23 cellular contexts compared by ENCODE assay signal in genomic region chr1:207366022-207366421, GRCh38. TPM values are rescaled to one million over a fixed set of nuclear protein-coding genes. Genes with fewer than 3 reads are reported as not detected.
DNase-seq lines count a peak whose midpoint lies in the region; ATAC-seq and TF ChIP-seq lines count a peak whose summit lies in the region.
"Had no signal": no experiment of that assay in that cellular context is flagged by ENCODE, and none has a peak within 500 bp of the region (broad histone marks: within the 10 kb centered on the region; RNA-seq: fewer than 3 reads in every experiment).

No MANE protein-coding gene starts in this region.

- POLR2A ChIA-PET in A673 (lab: Charles Lee; ENCODE audit: low non-redundant PET): no interaction called here

- no peaks in the 10 kb centered on the region for H3K36me3 ChIP-seq in GM23248 (ENCODE audit: low read depth)
- H3K36me3 ChIP-seq in psoas muscle (ENCODE audit: insufficient read depth in 1 of 2, low read depth in 1 of 2): peaks cover 6 to 41% of the 10 kb centered on the region in 2 donors
- peaks cover 13% of the 10 kb centered on the region for H3K36me3 ChIP-seq in effector memory CD4-positive, alpha-beta T cell (ENCODE audit: control insufficient read depth, insufficient read depth, low read length)
- no peaks in the 10 kb centered on the region for H3K36me3 ChIP-seq in A673 (ENCODE audit: insufficient read depth, low read length, poor library complexity, severe bottlenecking)
- H3K36me3 ChIP-seq: SJSA1 had no signal

- H3K4me3 ChIP-seq in GM23248 (no peak overlapping the region), epithelial cell of esophagus (ENCODE audit: low read length) (no peak overlapping the region), psoas muscle (no peak overlapping the region), A673 (ENCODE audit: low read depth, low read length, poor library complexity, severe bottlenecking) (no peak overlapping the region)
- H3K4me3 ChIP-seq in effector memory CD4-positive, alpha-beta T cell (ENCODE audit: insufficient read depth, low read depth, low read length, poor library complexity, severe bottlenecking): no peak overlapping the region
- H3K4me3 ChIP-seq: GM12878, SJSA1 had no signal

- DNase-seq in GM23248 (peak; percentile 48), NCI-H526 treated with DMSO at 0.1 percent for 48 hours (lab: John Stamatoyannopoulos, UW) (peak; percentile 47), epithelial cell of esophagus (ENCODE audit: low read depth) (peak; percentile 54), iris pigment epithelial cell (ENCODE audit: low read depth) (peak; percentile 69), psoas muscle (no peak), A673 (ENCODE audit: low spot score) (no peak)
- DNase-seq in effector memory CD4-positive, alpha-beta T cell: no peak
- DNase-seq: ACHN, DMS79, H9, MV-4-11, NCI-H1105 treated with DMSO at 0.1 percent for 48 hours, NCI-H2029 treated with DMSO at 0.1 percent for 48 hours, NCI-H345, NCI-H524, OCI-M1 had no signal

- H3K4me1 ChIP-seq in GM23248 (ENCODE audit: insufficient read depth) (0 out of 2 replicates have a peak, but pooled peaks cover 7% of the 10 kb centered on the region), psoas muscle (peaks cover 11% of the 10 kb centered on the region), A673 (ENCODE audit: insufficient read depth, low read length, poor library complexity, severe bottlenecking) (no peaks in the 10 kb centered on the region)
- H3K4me1 ChIP-seq in effector memory CD4-positive, alpha-beta T cell (ENCODE audit: control insufficient read depth, insufficient read depth, low read length, poor library complexity, severe bottlenecking): no peaks in the 10 kb centered on the region

- no peaks in the 10 kb centered on the region for H3K9me2 ChIP-seq in GM23248 (ENCODE audit: insufficient read depth)

- in situ Hi-C loops in GM23248 (cut with MboI): no loop called here

- H3K27ac ChIP-seq in GM23248 (no peak overlapping the region), psoas muscle (no peak overlapping the region), A673 (ENCODE audit: low read depth, low read length, poor library complexity, severe bottlenecking) (no peak overlapping the region)
- no peak overlapping the region for H3K27ac ChIP-seq in effector memory CD4-positive, alpha-beta T cell (ENCODE audit: insufficient read depth, low read length, poor library complexity, severe bottlenecking)
- H3K27ac ChIP-seq: HL-60, KMS-11, SJSA1 had no signal

- no peak overlapping the region for H3K9ac ChIP-seq in GM23248
- H3K9ac ChIP-seq: KMS-11 had no signal

- H3F3A ChIP-seq in GM23248 (ENCODE audit: insufficient read depth): no peaks in the 10 kb centered on the region

- TF ChIP-seq CTCF in epithelial cell of esophagus (IDR thresholded peaks at IDR 0.05; ENCODE audit: insufficient read depth, low read depth, low read length, missing control alignments): no peak
- TF ChIP-seq CTCF in psoas muscle (IDR thresholded peaks at IDR 0.05): no peak
- TF ChIP-seq CTCF in A673 (conservative IDR thresholded peaks at IDR 0.05; ENCODE audit: low read depth, low read length): no peak

- no peak for ATAC-seq in psoas muscle
- ATAC-seq in GM21360 (IDR thresholded peaks at IDR 0.05; ENCODE audit: unreplicated experiment): no peak
- ATAC-seq: GM12878, HepG2, Right ventricle myocardium inferior had no signal

- H3K27me3 ChIP-seq in GM23248 (replicated peaks; ENCODE audit: insufficient read depth) (no peaks in the 10 kb centered on the region), psoas muscle (ENCODE audit: insufficient read depth in 3 of 3, low read length in 2 of 3) (no peaks in the 10 kb centered on the region), A673 (replicated peaks; ENCODE audit: insufficient read depth, low read depth, low read length, poor library complexity) (peaks cover 3% of the 10 kb centered on the region)
- H3K27me3 ChIP-seq in effector memory CD4-positive, alpha-beta T cell (replicated peaks; ENCODE audit: control insufficient read depth, insufficient read depth, low read length, poor library complexity, severe bottlenecking): no peaks in the 10 kb centered on the region
- H3K27me3 ChIP-seq: SJSA1 had no signal

- no peaks in the 10 kb centered on the region for H4K20me1 ChIP-seq in GM23248 (ENCODE audit: insufficient read depth)

- no peaks in the 10 kb centered on the region for H3K79me2 ChIP-seq in GM23248 (ENCODE audit: insufficient read depth)

- no peaks in the 10 kb centered on the region for H3K9me3 ChIP-seq in GM23248 (ENCODE audit: low read depth)
- H3K9me3 ChIP-seq in psoas muscle: no peaks in the 10 kb centered on the region
- H3K9me3 ChIP-seq in effector memory CD4-positive, alpha-beta T cell (ENCODE audit: control insufficient read depth, low read length): no peaks in the 10 kb centered on the region
- no peaks in the 10 kb centered on the region for H3K9me3 ChIP-seq in A673 (ENCODE audit: low read depth, low read length, poor library complexity, severe bottlenecking)
- H3K9me3 ChIP-seq: SJSA1 had no signal

- BruUV-seq in A673 (replicated peaks; lab: Mats Ljungman, UMichigan): no TSS peak

- H3K4me2 ChIP-seq in GM23248 (ENCODE audit: unreplicated experiment): no peak overlapping the region
- H3K4me2 ChIP-seq: KMS-11 had no signal

- 75 to 95% methylated on average over 2 of the region's 2 CpGs for WGBS in GM23248 (ENCODE audit: low coverage in 1 of 2, low lambda C conversion rate in 2 of 2, missing lambda C conversion rate in 2 of 2), 2 experiments
- 87 to 89% (median 89%) methylated on average over 2 of the region's 2 CpGs for whole genome bisulfite sequencing in psoas muscle, 3 donors

- intact Hi-C loops in psoas muscle (cut with DNase I) (no loop called here), A673 (cut with micrococcal nuclease; ENCODE audit: unreplicated experiment) (no loop called here)

- CTCF ChIA-PET in A673 (lab: Charles Lee): no interaction called here

- no peak overlapping the region for H2AFZ ChIP-seq in GM23248

RNA-seq across cellular contexts. Expression of gene CD55, which starts 44.5 kb away (rescaled TPM):
- total RNA-seq in GM23248 (2014; rRNA removed; shearing (Covaris generic)): 39.2 and 54.7 TPM in 2 replicates
- 52.8 and 54.8 TPM in 2 replicates for polyA plus RNA-seq in GM23248 (2016; fragmentation: Nextera tagmentation; extraction: Ambion mirVana)
- total RNA-seq in psoas muscle: 100 to 1,000 TPM in 2 of 4 donors, 10 to 100 TPM in 2; 44.2 to 108 (median 81.9) TPM
- 100 to 1,000 TPM in 2 of 3 donors, 10 to 100 TPM in 1; 85.6 to 318 (median 121) TPM for polyA plus RNA-seq in psoas muscle
- 0.57 and 0.71 TPM in 2 replicates for total RNA-seq in A673 (2021)

Comparison
In these comparisons a context has a peak if more than half of its experiments do, and no peak if none do; other contexts are left out.
1. DNase-seq: peak in GM23248 (single experiment), NCI-H526 treated with DMSO at 0.1 percent for 48 hours (single experiment), epithelial cell of esophagus (single experiment) and iris pigment epithelial cell (single experiment); none in psoas muscle (0 of 2), effector memory CD4-positive, alpha-beta T cell (0 of 3) and A673 (single experiment).
2. RNA of gene CD55, which starts 44.5 kb away (total RNA-seq): 44.2 to 108 TPM in psoas muscle and 39.2 to 54.7 TPM in GM23248; 0.57 to 0.71 TPM in A673; every median in the first group is over 10 times any median in the second.